ENCODE assay signal across 8 cellular contexts in the genomic region with DNA sequence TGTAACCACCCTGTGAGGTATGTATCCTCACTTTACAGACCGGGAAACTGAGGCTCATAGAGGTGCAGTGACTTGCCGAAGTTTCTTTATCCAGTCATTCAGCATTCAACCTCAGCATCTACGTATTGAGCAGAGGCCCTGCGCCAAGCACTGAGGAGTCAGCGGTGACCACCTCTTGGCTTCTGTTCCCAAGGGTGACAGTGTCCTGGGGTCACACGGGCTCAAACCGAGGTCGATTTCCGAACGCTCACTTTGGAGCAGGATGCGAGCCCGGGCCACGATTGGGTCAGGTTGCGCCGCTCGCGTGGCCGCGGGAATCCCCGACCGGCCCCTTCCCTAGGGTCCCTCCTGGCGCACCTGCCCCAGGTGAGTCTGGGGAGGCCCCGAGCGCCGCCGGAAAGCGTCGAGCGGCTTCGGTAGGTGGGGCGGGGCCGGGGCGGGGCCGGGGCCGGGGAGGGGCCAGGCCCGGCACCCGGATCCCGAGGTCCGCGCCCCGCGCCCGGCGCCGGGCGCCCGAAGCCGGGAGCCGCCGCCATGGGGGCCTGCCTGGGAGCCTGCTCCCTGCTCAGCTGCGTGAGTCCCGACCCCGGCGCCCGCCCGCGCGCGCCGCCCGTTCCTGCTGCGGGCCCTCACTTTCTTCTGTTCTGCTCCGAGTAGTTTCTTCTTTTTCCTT. TPM values are rescaled to one million over a fixed set of nuclear protein-coding genes. Genes with fewer than 3 reads are reported as not detected.
DNase-seq lines count a peak whose midpoint lies in the region; ATAC-seq, FAIRE-seq and TF ChIP-seq lines count a peak whose summit lies in the region.

A gene (plus strand): TSS at position 482 of the 673 bp plus-strand sequence. CDS start 53 bp downstream, at position 535.

- H3K27me3 ChIP-seq in NT2/D1 (ENCODE audit: insufficient read depth, insufficient read length) (peaks cover 21% of the 10 kb centered on the region), HepG2 (ENCODE audit: control insufficient read depth in 1 of 2, insufficient read depth in 2 of 2, low read length in 2 of 2) (peaks cover 2 to 44% of the 10 kb centered on the region in 2 experiments; a peak in 2 of 5 replicates), testis (no peaks in the 10 kb centered on the region)

- H3K4me3 ChIP-seq in NT2/D1 (ENCODE audit: insufficient read length, low read depth) (peak within 1 kb of the TSS; percentile 83), HepG2 (replicated peaks in 1 of 3; ENCODE audit: insufficient read depth in 1 of 3, low read depth in 2 of 3, low read length in 3 of 3) (peak within 1 kb of the TSS; percentile 88 to 97 (median 96)), testis (peak within 1 kb of the TSS; percentile 55 to 78)

- H3K9me3 ChIP-seq in NT2/D1 (ENCODE audit: insufficient read depth, low read length) (no peaks in the 10 kb centered on the region), HepG2 (ENCODE audit: low read length) (no peaks in the 10 kb centered on the region), testis (no peaks in the 10 kb centered on the region)

- no peaks in the 10 kb centered on the region for H3K36me3 ChIP-seq in NT2/D1 (ENCODE audit: insufficient read depth, insufficient read length, low read length)
- H3K36me3 ChIP-seq in HepG2 (replicated peaks in 1 of 2; ENCODE audit: control insufficient read depth in 1 of 2, insufficient read depth in 2 of 2, low read length in 2 of 2) = no peaks in the 10 kb centered on the region; a peak in 1 of 5 replicates
- no peaks in the 10 kb centered on the region for H3K36me3 ChIP-seq in testis (ENCODE audit: low read depth, missing control alignments)

- POLR2A ChIA-PET in HepG2 (lab: Yijun Ruan, JAX) = no interaction called here

- TF ChIP-seq EP300 in HepG2 (IDR thresholded peaks at IDR 0.05; ENCODE audit: low read depth in 2 of 2, low read length in 2 of 2) (no peak), HepG2 (CRISPR knock-in tag; IDR thresholded peaks at IDR 0.05; ENCODE audit: borderline replicate concordance) (no peak)

- ATAC-seq in HepG2 (peak; percentile 38), GM21528 (IDR thresholded peaks at IDR 0.05; ENCODE audit: low FRiP score, unreplicated experiment) (no peak)

- no peaks in the 10 kb centered on the region for H4K20me1 ChIP-seq in HepG2 (ENCODE audit: insufficient read depth, low read length)

- in situ Hi-C loops in HepG2 (cut with HindIII; ENCODE audit: extremely low pct_ligation_motif_present, low pct_unique_long_range_greater_than_20kb) = no loop called here

- intact Hi-C loops in HepG2 (cut with micrococcal nuclease; ENCODE audit: unreplicated experiment) (no loop called here), testis (cut with DNase I; ENCODE audit: low total_unique reads) (no loop called here)

- TF ChIP-seq POLR2A in HepG2 (IDR thresholded peaks at IDR 0.05; ENCODE audit: insufficient read depth in 1 of 2, low read depth in 2 of 2, low read length in 2 of 2) (peak in 1 of 2 experiments; percentile 61; a peak in 2 of 4 replicates), testis (IDR thresholded peaks at IDR 0.05) (no peak)

- CTCF ChIA-PET in HepG2 (lab: Yijun Ruan, JAX; ENCODE audit: low intra/inter-chr PET ratio, low total read pairs) = no interaction called here

- peaks cover 18% of the 10 kb centered on the region for H3K79me2 ChIP-seq in HepG2 (ENCODE audit: insufficient read depth, low read length)

- peak within 1 kb of the TSS; percentile 90 for H3K4me2 ChIP-seq in HepG2 (ENCODE audit: low read depth, low read length)

- H3K9ac ChIP-seq in NT2/D1 (ENCODE audit: insufficient read length, low read depth) (peak within 1 kb of the TSS; percentile 88), HepG2 (ENCODE audit: insufficient read depth, low read depth, low read length) (peak within 1 kb of the TSS; percentile 85)

- TF ChIP-seq CTCF in C4-2B (conservative IDR thresholded peaks at IDR 0.05) (no peak), HepG2 (CRISPR knock-in tag; IDR thresholded peaks at IDR 0.05) (no peak), testis (IDR thresholded peaks at IDR 0.05) (no peak)

- H3K27ac ChIP-seq in C4-2B (peak within 1 kb of the TSS; percentile 93), HepG2 (ENCODE audit: extremely low read length, insufficient read depth, low read length) (peak within 1 kb of the TSS; percentile 72), testis (peak within 1 kb of the TSS in 1 of 2 donors; percentile 24)

- FAIRE-seq in GM19239 (lab: Jason Lieb, UNC) (no peak), HepG2 (lab: Jason Lieb, UNC) (no peak)

- TF ChIP-seq RAD21 in HepG2 (CRISPR knock-in tag; IDR thresholded peaks at IDR 0.05) = no peak

- H3K4me1 ChIP-seq in NT2/D1 (ENCODE audit: insufficient read depth, insufficient read length) (peaks cover 26% of the 10 kb centered on the region), HepG2 (ENCODE audit: insufficient read depth, low read length) (peaks cover 63% of the 10 kb centered on the region), testis (peaks cover 3% of the 10 kb centered on the region)

- DNase-seq in GM19239 (ENCODE audit: insufficient read length, low spot score) (peak; percentile 71), NT2/D1 (ENCODE audit: low read depth, low spot score) (peak; percentile 23), HepG2 (ENCODE audit: low spot score) (no peak), testis (peak; percentile 46), islet precursor cell (no peak)
- DNase-seq in central memory CD4-positive, alpha-beta T cell = peak; percentile 3

- WGBS in HepG2 (ENCODE audit: low lambda C conversion rate) = 2% methylated on average over 25 of the region's 63 CpGs
- whole genome bisulfite sequencing in testis, 2 donors = 1 to 2% methylated on average over 29 to 47 of the region's 63 CpGs

- no TSS peak for BruUV-seq in HepG2 (replicated peaks; lab: Mats Ljungman, UMichigan)

- no peak within 1 kb of the TSS for H2AFZ ChIP-seq in HepG2 (ENCODE audit: low read length)

TF ChIP-seq in HepG2, 621 proteins besides CTCF, POLR2A, EP300 and RAD21 (continues in another document):
- TF ChIP-seq HNRNPUL1 (IDR thresholded peaks at IDR 0.05; ENCODE audit: low read depth, low read length) (no peak), ZNF451 (CRISPR knock-in tag; IDR thresholded peaks at IDR 0.05) (0 out of 2 replicates have a peak, but pooled peaks have one; percentile 48), SIN3A (IDR thresholded peaks at IDR 0.05; ENCODE audit: borderline replicate concordance, low read depth, low read length) (peak; percentile 58; the same call in 1 of the 2 replicates), YY1 (IDR thresholded peaks at IDR 0.05; ENCODE audit: insufficient read depth, insufficient replicate concordance, low read depth, low read length) (peak; percentile 55), SAP130 (CRISPR knock-in tag; IDR thresholded peaks at IDR 0.05; ENCODE audit: low read depth) (peak; percentile 26; the same call in 1 of the 2 replicates), NFKB2 (CRISPR knock-in tag; IDR thresholded peaks at IDR 0.05; ENCODE audit: borderline replicate concordance) (no peak; the same call in 1 of the 2 replicates)
- TF ChIP-seq, protein P1, sequence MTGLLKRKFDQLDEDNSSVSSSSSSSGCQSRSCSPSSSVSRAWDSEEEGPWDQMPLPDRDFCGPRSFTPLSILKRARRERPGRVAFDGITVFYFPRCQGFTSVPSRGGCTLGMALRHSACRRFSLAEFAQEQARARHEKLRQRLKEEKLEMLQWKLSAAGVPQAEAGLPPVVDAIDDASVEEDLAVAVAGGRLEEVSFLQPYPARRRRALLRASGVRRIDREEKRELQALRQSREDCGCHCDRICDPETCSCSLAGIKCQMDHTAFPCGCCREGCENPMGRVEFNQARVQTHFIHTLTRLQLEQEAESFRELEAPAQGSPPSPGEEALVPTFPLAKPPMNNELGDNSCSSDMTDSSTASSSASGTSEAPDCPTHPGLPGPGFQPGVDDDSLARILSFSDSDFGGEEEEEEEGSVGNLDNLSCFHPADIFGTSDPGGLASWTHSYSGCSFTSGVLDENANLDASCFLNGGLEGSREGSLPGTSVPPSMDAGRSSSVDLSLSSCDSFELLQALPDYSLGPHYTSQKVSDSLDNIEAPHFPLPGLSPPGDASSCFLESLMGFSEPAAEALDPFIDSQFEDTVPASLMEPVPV (CRISPR knock-in tag; IDR thresholded peaks at IDR 0.05) = no peak
- TF ChIP-seq, protein P2, sequence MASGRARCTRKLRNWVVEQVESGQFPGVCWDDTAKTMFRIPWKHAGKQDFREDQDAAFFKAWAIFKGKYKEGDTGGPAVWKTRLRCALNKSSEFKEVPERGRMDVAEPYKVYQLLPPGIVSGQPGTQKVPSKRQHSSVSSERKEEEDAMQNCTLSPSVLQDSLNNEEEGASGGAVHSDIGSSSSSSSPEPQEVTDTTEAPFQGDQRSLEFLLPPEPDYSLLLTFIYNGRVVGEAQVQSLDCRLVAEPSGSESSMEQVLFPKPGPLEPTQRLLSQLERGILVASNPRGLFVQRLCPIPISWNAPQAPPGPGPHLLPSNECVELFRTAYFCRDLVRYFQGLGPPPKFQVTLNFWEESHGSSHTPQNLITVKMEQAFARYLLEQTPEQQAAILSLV (CRISPR knock-in tag; IDR thresholded peaks at IDR 0.05; ENCODE audit: borderline replicate concordance) = peak; percentile 27; the same call in 1 of the 2 replicates

RNA-seq across cellular contexts. Expression of the gene that starts here (rescaled TPM):
- 3.0 and 4.8 TPM in 2 replicates for total RNA-seq in HepG2 (2016; rRNA removed; fragmentation: Illumina TruSeq; extraction: Trizol)
- 9.1 and 12.6 TPM in 2 replicates for total RNA-seq in HepG2 (2016; cell fraction: cytosol; rRNA removed; fragmentation: Illumina TruSeq; extraction: Trizol; ENCODE audit: low read depth)
- total RNA-seq in HepG2 (2016; cell fraction: insoluble cytoplasmic fraction; rRNA removed; fragmentation: Illumina TruSeq; extraction: Trizol) = 2.2 and 4.5 TPM in 2 replicates
- total RNA-seq in HepG2 (2016; cell fraction: membrane; rRNA removed; fragmentation: Illumina TruSeq; extraction: Trizol) = 12.8 and 17.7 TPM in 2 replicates
- 4.1 and 4.4 TPM in 2 replicates for total RNA-seq in HepG2 (2016; cell fraction: nucleus; rRNA removed; fragmentation: Illumina TruSeq; extraction: Trizol)
- polyA plus RNA-seq in HepG2 (2011; rRNA removed) = 126 and 165 TPM in 2 replicates
- 143 and 167 TPM in 2 replicates for polyA plus RNA-seq in HepG2 (2011; cell fraction: cytosol; rRNA removed)
- polyA plus RNA-seq in HepG2 (2011; cell fraction: nucleus; rRNA removed) = 209 and 229 TPM in 2 replicates
- polyA plus RNA-seq in HepG2 (2012) = 90.5 and 102 TPM in 2 replicates
- polyA plus RNA-seq in HepG2 (2016; cell fraction: cytosol; fragmentation: Illumina TruSeq; extraction: Trizol; ENCODE audit: low read depth) = 28.9 and 29.6 TPM in 2 replicates
- 6.0 and 7.0 TPM in 2 replicates for polyA plus RNA-seq in HepG2 (2016; cell fraction: insoluble cytoplasmic fraction; fragmentation: Illumina TruSeq; extraction: Trizol; ENCODE audit: low read depth)
- 31.1 and 34.7 TPM in 2 replicates for polyA plus RNA-seq in HepG2 (2016; cell fraction: membrane; fragmentation: Illumina TruSeq; extraction: Trizol; ENCODE audit: low read depth)
- 13.8 and 14.5 TPM in 2 replicates for polyA plus RNA-seq in HepG2 (2016; cell fraction: nucleus; fragmentation: Illumina TruSeq; extraction: Trizol; ENCODE audit: insufficient read depth, low read depth)
- polyA minus RNA-seq in HepG2 (2011; rRNA and poly(A)+ RNA removed; ENCODE audit: low replicate concordance) = 18.6 and 182 TPM in 2 replicates
- polyA minus RNA-seq in HepG2 (2011; cell fraction: cytosol; rRNA and poly(A)+ RNA removed) = 50.9 and 52.1 TPM in 2 replicates
- 32.4 and 36.7 TPM in 2 replicates for polyA minus RNA-seq in HepG2 (2011; cell fraction: nucleus; rRNA and poly(A)+ RNA removed)
- 10 to 100 TPM; 10.8 to 21.7 TPM for total RNA-seq in testis
- 9.5 TPM for polyA plus RNA-seq in testis (ENCODE audit: insufficient read depth, low read depth, low replicate concordance)

Comparison
In these comparisons a context has a peak if more than half of its experiments do, and no peak if none do; other contexts are left out.
1. DNase-seq: peak in GM19239 (single experiment), NT2/D1 (single experiment), central memory CD4-positive, alpha-beta T cell (single experiment) and testis (single experiment); none in HepG2 (single experiment) and islet precursor cell (single experiment).
2. Peak in every context shown above with its lines, with median percentiles within 50 percentile points of each other: H3K4me3 ChIP-seq.